ENCODE assay signal across 14 cellular contexts in the genomic region with DNA sequence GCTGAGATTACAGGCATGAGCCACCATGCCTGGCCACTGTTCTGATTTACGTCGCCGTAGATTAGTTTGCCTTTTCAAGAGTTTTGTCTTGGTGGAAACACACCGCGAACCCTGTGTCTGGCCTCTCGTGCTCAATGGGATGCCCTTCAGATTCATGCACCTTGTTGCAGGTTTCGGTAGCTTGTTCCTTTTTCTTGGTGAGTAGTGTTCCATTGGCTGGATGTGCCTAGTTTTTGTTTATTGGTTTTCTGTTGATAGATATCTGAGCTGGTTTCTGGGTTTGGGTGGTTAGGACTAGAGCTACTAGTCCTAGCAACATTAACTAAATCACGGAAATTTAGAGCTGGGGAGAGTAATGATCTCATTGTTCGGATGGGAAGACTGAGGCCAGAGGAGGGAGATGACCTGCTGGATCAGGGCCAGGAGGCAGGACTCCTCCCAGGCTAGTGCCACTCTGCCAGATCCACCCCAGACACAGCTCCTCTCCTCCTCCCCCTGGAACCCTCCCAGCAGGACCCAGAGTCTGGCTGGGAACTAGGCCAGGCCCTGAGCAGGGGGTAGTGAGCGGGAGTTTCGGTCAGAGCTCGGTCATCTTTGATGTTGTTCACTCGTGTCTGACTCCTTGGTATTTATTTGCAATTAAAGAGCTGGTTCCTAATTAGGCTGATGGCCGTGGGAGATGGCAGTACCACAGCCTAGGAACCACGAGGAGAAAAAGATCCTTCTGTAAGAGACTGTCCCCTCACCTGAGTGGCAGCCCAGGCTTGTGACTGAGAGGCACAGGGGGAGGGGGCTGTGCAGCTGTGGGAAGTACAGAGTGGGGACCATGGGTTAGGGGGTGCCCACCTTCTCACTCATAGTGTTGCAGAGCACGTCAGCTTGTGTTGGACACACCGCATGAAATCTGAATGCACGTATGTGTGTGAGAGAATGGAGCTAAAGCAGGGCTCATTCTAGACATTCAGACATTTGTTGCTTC.
DNase-seq lines count a peak whose midpoint lies in the region; ATAC-seq, FAIRE-seq and TF ChIP-seq lines count a peak whose summit lies in the region.
"Had no signal": no experiment of that assay in that cellular context is flagged by ENCODE, and none has a peak within 500 bp of the region (broad histone marks: within the 10 kb centered on the region; RNA-seq: fewer than 3 reads in every experiment).

No MANE protein-coding gene starts in this region.

- H3K4me1 Mint-ChIP-seq in Calu3 (ENCODE audit: low read depth, unreplicated experiment) (peaks cover 86% of the 10 kb centered on the region), astrocyte (ENCODE audit: low read depth, unreplicated experiment) (peaks cover 19% of the 10 kb centered on the region)
- H3K4me1 Mint-ChIP-seq: activated naive CD4-positive, alpha-beta T cell treated with anti-CD3 and anti-CD28 coated beads, Interleukin-2, amount 50 U/mL, for 24 hours had no signal

- intact Hi-C loops in Calu3 (cut with micrococcal nuclease; ENCODE audit: unreplicated experiment) (loop anchor here (2.0 kb wide), 1 partner anchor 157 kb away; no protein-coding TSS in a partner anchor), right cardiac atrium (cut with DNase I) (loop anchor here (5.0 to 10.0 kb wide), 3 partner anchors 69 to 171 kb away; no protein-coding TSS in a partner anchor), sigmoid colon (cut with DNase I) (loop anchor here (2.0 kb wide), 2 partner anchors 73 to 75 kb away; a partner anchor contains a TSS), breast epithelium (cut with DNase I; ENCODE audit: low total_unique reads) (loop anchor here (10.0 kb wide), 2 partner anchors 69 to 151 kb away; no protein-coding TSS in a partner anchor)

- 58% methylated on average over 18 of the region's 18 CpGs for WGBS in right cardiac atrium
- WGBS in sigmoid colon, 2 donors = 87 to 88% methylated on average over 18 of the region's 18 CpGs

- ATAC-seq in right cardiac atrium = peak; percentile 31 to 50
- no peak for ATAC-seq in GM19455 (IDR thresholded peaks at IDR 0.05; ENCODE audit: unreplicated experiment)

- H3K27me3 ChIP-seq in astrocyte (ENCODE audit: insufficient read depth, low read length) = no peaks in the 10 kb centered on the region
- H3K27me3 ChIP-seq in right cardiac atrium (ENCODE audit: control insufficient read depth, insufficient read depth) = no peaks in the 10 kb centered on the region
- no peaks in the 10 kb centered on the region for H3K27me3 ChIP-seq in sigmoid colon
- H3K27me3 ChIP-seq in breast epithelium = no peaks in the 10 kb centered on the region

- no peak for FAIRE-seq in astrocyte (lab: Jason Lieb, UNC)
- FAIRE-seq: frontal cortex had no signal

- H3K79me2 ChIP-seq in astrocyte (ENCODE audit: insufficient read depth, low read length) = peaks cover 9% of the 10 kb centered on the region

- DNase-seq in Calu3 (no peak), astrocyte (ENCODE audit: low read depth) (no peak), right cardiac atrium (peak; percentile 82 to 89 (median 85)), sigmoid colon (peak; percentile 71), breast epithelium (ENCODE audit: low spot score in 2 of 2) (no peak), HK-2 (ENCODE audit: unreplicated experiment) (no peak), NOMO-1 treated with DMSO at 0.1 percent for 48 hours (lab: John Stamatoyannopoulos, UW; ENCODE audit: unreplicated experiment) (no peak)

- peak overlapping the region; percentile 36 for H3K4me2 ChIP-seq in astrocyte (ENCODE audit: low read length)

- no peak overlapping the region for H3K9ac ChIP-seq in astrocyte (ENCODE audit: low read length)

- H3K9me3 Mint-ChIP-seq in Calu3 (ENCODE audit: low read depth, unreplicated experiment) (no peaks in the 10 kb centered on the region), astrocyte (ENCODE audit: unreplicated experiment) (no peaks in the 10 kb centered on the region)
- H3K9me3 Mint-ChIP-seq: activated naive CD4-positive, alpha-beta T cell treated with anti-CD3 and anti-CD28 coated beads, Interleukin-2, amount 50 U/mL, for 24 hours; dendritic cell treated with granulocyte-macrophage colony-stimulating factor and Interleukin-4, amounts not matched to agents 40 ng/mL and 50 ng/mL, for 4 days; T-helper 1 cell treated with Interleukin-12 subunit alpha and Interleukin-12 subunit beta and Interleukin-4 antibody, amounts not matched to agents 30 μg/mL and 1 μg/mL, for 36 hours had no signal

- H3K4me3 Mint-ChIP-seq in Calu3 (ENCODE audit: low read depth, unreplicated experiment) (no peak overlapping the region), astrocyte (ENCODE audit: unreplicated experiment) (peak overlapping the region; percentile 64)
- H3K4me3 Mint-ChIP-seq: activated naive CD4-positive, alpha-beta T cell treated with anti-CD3 and anti-CD28 coated beads, Interleukin-2, amount 50 U/mL, for 24 hours; dendritic cell treated with granulocyte-macrophage colony-stimulating factor and Interleukin-4, amounts not matched to agents 40 ng/mL and 50 ng/mL, for 4 days; T-helper 1 cell treated with Interleukin-12 subunit alpha and Interleukin-12 subunit beta and Interleukin-4 antibody, amounts not matched to agents 30 μg/mL and 1 μg/mL, for 36 hours had no signal

- H2AFZ ChIP-seq in astrocyte (ENCODE audit: low read depth, low read length) = no peak overlapping the region

- no peaks in the 10 kb centered on the region for H3K36me3 ChIP-seq in astrocyte (ENCODE audit: insufficient read depth, low read length)
- no peaks in the 10 kb centered on the region for H3K36me3 ChIP-seq in sigmoid colon
- no peaks in the 10 kb centered on the region for H3K36me3 ChIP-seq in breast epithelium
- H3K36me3 ChIP-seq: neutrophil had no signal

- BruUV-seq in Calu3 (replicated peaks; lab: Mats Ljungman, UMichigan) = no TSS peak

- no peaks in the 10 kb centered on the region for H3K27me3 Mint-ChIP-seq in Calu3 (ENCODE audit: unreplicated experiment)
- H3K27me3 Mint-ChIP-seq in astrocyte (ENCODE audit: low read depth, unreplicated experiment) = peaks cover 19% of the 10 kb centered on the region
- H3K27me3 Mint-ChIP-seq: activated naive CD4-positive, alpha-beta T cell treated with anti-CD3 and anti-CD28 coated beads, Interleukin-2, amount 50 U/mL, for 24 hours; dendritic cell treated with granulocyte-macrophage colony-stimulating factor and Interleukin-4, amounts not matched to agents 40 ng/mL and 50 ng/mL, for 4 days had no signal

- H3K4me1 ChIP-seq in astrocyte (ENCODE audit: insufficient read depth, low read length) = peaks cover 57% of the 10 kb centered on the region
- H3K4me1 ChIP-seq in right cardiac atrium (ENCODE audit: control insufficient read depth, insufficient read depth, low read length) = peaks cover 54% of the 10 kb centered on the region
- peaks cover 0 to 38% (median 34%) of the 10 kb centered on the region in 4 donors for H3K4me1 ChIP-seq in sigmoid colon
- H3K4me1 ChIP-seq in breast epithelium = no peaks in the 10 kb centered on the region

- TF ChIP-seq CTCF in Calu3 (IDR thresholded peaks at IDR 0.05; ENCODE audit: unreplicated experiment) = no peak
- TF ChIP-seq CTCF in astrocyte (IDR thresholded peaks at IDR 0.05; ENCODE audit: insufficient read depth, low read depth, low read length) = no peak
- no peak for TF ChIP-seq CTCF in sigmoid colon (IDR thresholded peaks at IDR 0.05)
- TF ChIP-seq CTCF in breast epithelium (IDR thresholded peaks at IDR 0.05) = no peak

- no peaks in the 10 kb centered on the region for H3K9me3 ChIP-seq in astrocyte (ENCODE audit: insufficient read depth, low read depth, low read length)
- H3K9me3 ChIP-seq in right cardiac atrium (ENCODE audit: control insufficient read depth, low read length) = no peaks in the 10 kb centered on the region
- no peaks in the 10 kb centered on the region for H3K9me3 ChIP-seq in sigmoid colon
- no peaks in the 10 kb centered on the region for H3K9me3 ChIP-seq in breast epithelium
- H3K9me3 ChIP-seq: neutrophil had no signal

- H3K27ac ChIP-seq in astrocyte (ENCODE audit: low read depth, low read length) (no peak overlapping the region), right cardiac atrium (ENCODE audit: low read length) (peak overlapping the region; percentile 76), sigmoid colon (peak overlapping the region in 3 of 4 donors; percentile 68 to 79 (median 71)), breast epithelium (no peak overlapping the region)
- H3K27ac ChIP-seq: C4-2B, neutrophil had no signal

- no peak for TF ChIP-seq EP300 in sigmoid colon (IDR thresholded peaks at IDR 0.05)

- TF ChIP-seq POLR2A in sigmoid colon (IDR thresholded peaks at IDR 0.05) = no peak
- no peak for TF ChIP-seq POLR2A in breast epithelium (IDR thresholded peaks at IDR 0.05)

- H3K27ac Mint-ChIP-seq in Calu3 (ENCODE audit: unreplicated experiment) (peak overlapping the region; percentile 73), astrocyte (ENCODE audit: unreplicated experiment) (peak overlapping the region; percentile 55)
- H3K27ac Mint-ChIP-seq: activated naive CD4-positive, alpha-beta T cell treated with anti-CD3 and anti-CD28 coated beads, Interleukin-2, amount 50 U/mL, for 24 hours; dendritic cell treated with granulocyte-macrophage colony-stimulating factor and Interleukin-4, amounts not matched to agents 40 ng/mL and 50 ng/mL, for 4 days; T-helper 1 cell treated with Interleukin-12 subunit alpha and Interleukin-12 subunit beta and Interleukin-4 antibody, amounts not matched to agents 30 μg/mL and 1 μg/mL, for 36 hours had no signal

- H3K36me3 Mint-ChIP-seq in Calu3 (ENCODE audit: insufficient read depth, unreplicated experiment) (peaks cover 40% of the 10 kb centered on the region), astrocyte (ENCODE audit: low read depth, unreplicated experiment) (no peaks in the 10 kb centered on the region)
- H3K36me3 Mint-ChIP-seq: activated naive CD4-positive, alpha-beta T cell treated with anti-CD3 and anti-CD28 coated beads, Interleukin-2, amount 50 U/mL, for 24 hours had no signal

- CTCF ChIA-PET in Calu3 (lab: Charles Lee) = interaction anchor here (0.7 to 6.6 kb wide), 4 partner anchors 70 to 232 kb away, joined by 3 to 35 read pairs (median 13); no protein-coding TSS in a partner anchor

- H4K20me1 ChIP-seq in astrocyte (ENCODE audit: insufficient read depth, low read length) = peaks cover 8% of the 10 kb centered on the region

- H3K4me3 ChIP-seq in astrocyte (ENCODE audit: insufficient read depth, low read depth, low read length) (no peak overlapping the region), right cardiac atrium (ENCODE audit: low read length) (no peak overlapping the region), sigmoid colon (no peak overlapping the region), breast epithelium (no peak overlapping the region)

Comparison
In these comparisons a context has a peak if more than half of its experiments do, and no peak if none do; other contexts are left out.
1. DNase-seq: peak in right cardiac atrium (3 of 3) and sigmoid colon (single experiment); none in Calu3 (single experiment), astrocyte (single experiment), breast epithelium (0 of 2), HK-2 (single experiment) and NOMO-1 treated with DMSO at 0.1 percent for 48 hours (single experiment).
2. H3K27ac ChIP-seq: peak in right cardiac atrium (single experiment) and sigmoid colon (3 of 4); none in astrocyte (single experiment) and breast epithelium (0 of 2).